In the genomic region with DNA sequence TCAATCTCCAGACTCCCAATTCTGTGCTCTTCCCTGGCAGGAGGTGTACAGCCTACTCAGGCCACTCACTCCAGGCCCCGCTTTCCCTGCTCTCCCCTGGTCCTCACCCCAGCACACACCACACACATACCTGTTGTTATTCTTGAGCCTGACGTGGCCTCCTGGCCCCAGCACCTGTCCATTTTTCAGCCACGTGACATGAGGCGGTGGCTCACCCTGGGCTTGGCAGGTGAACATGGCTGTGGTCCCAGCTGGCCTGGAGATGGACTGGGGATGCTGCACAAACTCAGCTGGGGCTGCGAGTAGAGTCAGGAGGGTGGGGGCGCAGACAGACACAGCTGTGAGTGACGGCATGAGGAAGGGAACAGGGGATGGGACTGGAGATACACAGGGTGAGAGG, we compare ENCODE assay signal across 24 cellular contexts. TPM values are rescaled to one million over a fixed set of nuclear protein-coding genes. Genes with fewer than 3 reads are reported as not detected.
"Had no signal": no experiment of that assay in that cellular context is flagged by ENCODE, and none has a peak within 500 bp of the region (broad histone marks: within the 10 kb centered on the region; RNA-seq: fewer than 3 reads in every experiment).

No MANE protein-coding gene starts in this region.

- H3K27ac ChIP-seq: dorsolateral prefrontal cortex, epithelial cell of prostate, foreskin keratinocyte, left lung, transverse colon, uterus had no signal

- H3K4me3 ChIP-seq: dorsolateral prefrontal cortex, left lung, transverse colon, uterus had no signal

- DNase-seq: activated CD4-positive, alpha-beta memory T cell treated with anti-CD3 and anti-CD28 coated beads for 36 hours; activated CD4-positive, alpha-beta T cell treated with anti-CD3 and anti-CD28 coated beads for 36 hours; activated naive CD4-positive, alpha-beta T cell; activated naive CD8-positive, alpha-beta T cell treated with anti-CD3 and anti-CD28 coated beads, Interleukin-2, amount 10 ng/mL, durations not matched to agents 7 days and 5 days; activated T-cell treated with anti-CD3 and anti-CD28 coated beads, Interleukin-2, amount 50 U/mL, for 1 hour; amygdala; foreskin keratinocyte; hypothalamus; left lung; midbrain; occipital lobe; stimulated activated naive CD8-positive, alpha-beta T cell treated with anti-CD3 and anti-CD28 coated beads, Interleukin-15, Interleukin-2, amounts not matched to agents 100 U/mL and 50 U/mL, for 24 hours; transverse colon; uterus had no signal

- H3K27ac Mint-ChIP-seq: activated CD4-positive, alpha-beta memory T cell treated with anti-CD3 and anti-CD28 coated beads for 36 hours; activated CD4-positive, alpha-beta T cell treated with anti-CD3 and anti-CD28 coated beads for 36 hours; activated naive CD8-positive, alpha-beta T cell treated with anti-CD3 and anti-CD28 coated beads, Interleukin-2, amount 10 ng/mL, durations not matched to agents 7 days and 5 days; activated T-helper 17 cell treated with anti-CD3 and anti-CD28 coated beads, Interleukin-2, amount 50 U/mL, for 72 hours; nephron; progenitor cell of endocrine pancreas had no signal

- H3K4me1 Mint-ChIP-seq: activated CD4-positive, alpha-beta T cell treated with anti-CD3 and anti-CD28 coated beads for 36 hours; activated naive CD8-positive, alpha-beta T cell treated with anti-CD3 and anti-CD28 coated beads, Interleukin-2, amount 10 ng/mL, durations not matched to agents 7 days and 5 days; activated T-helper 17 cell treated with anti-CD3 and anti-CD28 coated beads, Interleukin-2, amount 50 U/mL, for 72 hours had no signal

- H3K36me3 Mint-ChIP-seq: activated CD4-positive, alpha-beta memory T cell treated with anti-CD3 and anti-CD28 coated beads for 36 hours; activated naive CD8-positive, alpha-beta T cell treated with anti-CD3 and anti-CD28 coated beads, Interleukin-2, amount 10 ng/mL, durations not matched to agents 7 days and 5 days had no signal

- H3K4me3 Mint-ChIP-seq: activated CD4-positive, alpha-beta memory T cell treated with anti-CD3 and anti-CD28 coated beads for 36 hours; activated CD4-positive, alpha-beta T cell treated with anti-CD3 and anti-CD28 coated beads for 36 hours; activated naive CD8-positive, alpha-beta T cell treated with anti-CD3 and anti-CD28 coated beads, Interleukin-2, amount 10 ng/mL, durations not matched to agents 7 days and 5 days; activated T-helper 17 cell treated with anti-CD3 and anti-CD28 coated beads, Interleukin-2, amount 50 U/mL, for 72 hours; nephron; WTC11 had no signal

- H3K27me3 ChIP-seq: dorsolateral prefrontal cortex, transverse colon, uterus had no signal

- H3K9me3 ChIP-seq: left lung, transverse colon, uterus had no signal

- H3K9me3 Mint-ChIP-seq: activated CD4-positive, alpha-beta memory T cell treated with anti-CD3 and anti-CD28 coated beads for 36 hours; activated naive CD8-positive, alpha-beta T cell treated with anti-CD3 and anti-CD28 coated beads, Interleukin-2, amount 10 ng/mL, durations not matched to agents 7 days and 5 days; activated T-helper 17 cell treated with anti-CD3 and anti-CD28 coated beads, Interleukin-2, amount 50 U/mL, for 72 hours; nephron; WTC11 had no signal

- H3K36me3 ChIP-seq: left lung, transverse colon, uterus had no signal

- H3K4me1 ChIP-seq: foreskin keratinocyte, left lung, transverse colon, uterus had no signal

- H3K27me3 Mint-ChIP-seq: progenitor cell of endocrine pancreas had no signal

RNA-seq across cellular contexts. Expression of gene RNU5B-1, which starts 27.3 kb away (rescaled TPM):
- total RNA-seq: activated CD4-positive, alpha-beta memory T cell treated with anti-CD3 and anti-CD28 coated beads for 36 hours; activated CD4-positive, alpha-beta T cell treated with anti-CD3 and anti-CD28 coated beads for 36 hours; fibroblast of lung; foreskin keratinocyte; lung microvascular endothelial cell; occipital lobe; skeletal muscle tissue; transverse colon; WTC11 had no signal
- polyA plus RNA-seq: fibroblast of lung, foreskin keratinocyte, keratinocyte had no signal

RNA-seq across cellular contexts. Expression of gene RNU5A-1, which starts 36.0 kb away (rescaled TPM):
- total RNA-seq: activated CD4-positive, alpha-beta memory T cell treated with anti-CD3 and anti-CD28 coated beads for 36 hours; activated CD4-positive, alpha-beta T cell treated with anti-CD3 and anti-CD28 coated beads for 36 hours; activated naive CD8-positive, alpha-beta T cell treated with anti-CD3 and anti-CD28 coated beads, Interleukin-2, amount 10 ng/mL, durations not matched to agents 7 days and 5 days; activated T-helper 17 cell treated with anti-CD3 and anti-CD28 coated beads, Interleukin-2, amount 50 U/mL, for 72 hours; fibroblast of lung; foreskin keratinocyte; left lung; lung microvascular endothelial cell; occipital lobe; progenitor cell of endocrine pancreas; skeletal muscle tissue; transverse colon; uterus; WTC11 had no signal
- polyA plus RNA-seq: fibroblast of lung, foreskin keratinocyte, keratinocyte had no signal

RNA-seq across cellular contexts. Expression of gene IGDCC3, which starts 46.0 kb away (rescaled TPM):
- total RNA-seq: activated CD4-positive, alpha-beta memory T cell treated with anti-CD3 and anti-CD28 coated beads for 36 hours; activated CD4-positive, alpha-beta T cell treated with anti-CD3 and anti-CD28 coated beads for 36 hours; activated naive CD8-positive, alpha-beta T cell treated with anti-CD3 and anti-CD28 coated beads, Interleukin-2, amount 10 ng/mL, durations not matched to agents 7 days and 5 days; activated T-helper 17 cell treated with anti-CD3 and anti-CD28 coated beads, Interleukin-2, amount 50 U/mL, for 72 hours; fibroblast of lung; foreskin keratinocyte; lung microvascular endothelial cell; transverse colon had no signal
- polyA plus RNA-seq: foreskin keratinocyte, keratinocyte had no signal
